Comparison of ENCODE assay signal across 8 cellular contexts in genomic region chr17:48351916-48352332, GRCh38.
A peak's percentile ranks its signal among the peaks of the same experiment; 100 is the strongest.
DNase-seq lines count a peak whose midpoint lies in the region; ATAC-seq and TF ChIP-seq lines count a peak whose summit lies in the region.

No MANE protein-coding gene starts in this region.

- peak overlapping the region; percentile 29; the same call in 1 of the 2 replicates for H3K27ac ChIP-seq in Panc1 (ENCODE audit: low read length)

- no peak for ATAC-seq in Panc1
- no peak for ATAC-seq in HG02884 (IDR thresholded peaks at IDR 0.05; ENCODE audit: unreplicated experiment)

- intact Hi-C loops in Panc1 (cut with micrococcal nuclease; ENCODE audit: unreplicated experiment), result no loop called here

- POLR2A ChIA-PET in Panc1 (lab: Charles Lee), result interaction anchor here (0.6 kb wide), 3 partner anchors 11 to 265 kb away, joined by 3 to 7 read pairs (median 3); no protein-coding TSS in a partner anchor

- in situ Hi-C loops in GM13976 (cut with MboI; ENCODE audit: low sequenced_read_pairs, unreplicated experiment), result no loop called here
- in situ Hi-C loops in Panc1 (cut with HindIII; ENCODE audit: low pct_unique_long_range_greater_than_20kb, low sequenced_read_pairs), result no loop called here

- peak; percentile 47 for TF ChIP-seq CTCF in AG09309 (IDR thresholded peaks at IDR 0.05; ENCODE audit: control insufficient read depth, insufficient read depth, low read depth, low read length, missing control alignments)
- TF ChIP-seq CTCF in GM13976 (IDR thresholded peaks at IDR 0.05; ENCODE audit: borderline replicate concordance, control extremely low read depth, extremely low read depth, insufficient read depth, missing control alignments), result peak; percentile 52
- TF ChIP-seq CTCF in Panc1 (IDR thresholded peaks at IDR 0.05), result peak; percentile 81; the same call in 1 of the 2 replicates
- peak; percentile 62 for TF ChIP-seq CTCF in epithelial cell of esophagus (IDR thresholded peaks at IDR 0.05; ENCODE audit: insufficient read depth, low read depth, low read length, missing control alignments)

- H3K4me3 ChIP-seq in AG09309 (ENCODE audit: control insufficient read depth, low read depth, low read length) (no peak overlapping the region), Panc1 (ENCODE audit: low read depth in 2 of 2, low read length in 2 of 2) (no peak overlapping the region), epithelial cell of esophagus (ENCODE audit: low read length) (no peak overlapping the region)

- H3K9me3 ChIP-seq in Panc1 (ENCODE audit: control insufficient read depth, insufficient read depth, low read depth, low read length), result no peaks in the 10 kb centered on the region

- BruUV-seq in Panc1 (replicated peaks; lab: Mats Ljungman, UMichigan), result no TSS peak

- no peaks in the 10 kb centered on the region for H3K27me3 ChIP-seq in Panc1 (ENCODE audit: control insufficient read depth, insufficient read depth, low read length)

- CTCF ChIA-PET in Panc1 (lab: Charles Lee), result interaction anchor here (0.6 to 1.6 kb wide), 17 partner anchors 9 to 395 kb away, joined by 3 to 16 read pairs (median 6); no protein-coding TSS in a partner anchor

- DNase-seq in AG09309 (ENCODE audit: low read depth) (no peak), GM13976 (ENCODE audit: low spot score) (peak; percentile 32), Panc1 (ENCODE audit: low read depth, low spot score) (no peak), epithelial cell of esophagus (ENCODE audit: low read depth) (peak; percentile 17), pons (ENCODE audit: low spot score) (peak; percentile 10), T1000 (lab: John Stamatoyannopoulos, UW) (no peak), amygdala (lab: John Stamatoyannopoulos, UW) (no peak)

- H3K4me1 ChIP-seq in Panc1 (ENCODE audit: control insufficient read depth, insufficient read depth, low read length), result peaks cover 6% of the 10 kb centered on the region; the same call in 1 of the 2 replicates

- H3K36me3 ChIP-seq in Panc1 (ENCODE audit: control insufficient read depth, insufficient read depth, low read length), result no peaks in the 10 kb centered on the region

Comparison
In these comparisons a context has a peak if more than half of its experiments do, and no peak if none do; other contexts are left out.
1. DNase-seq: peak in GM13976 (single experiment), epithelial cell of esophagus (single experiment) and pons (single experiment); none in AG09309 (single experiment), Panc1 (single experiment), T1000 (single experiment) and amygdala (0 of 56).
2. Peak in every context shown above with its lines, with median percentiles within 50 percentile points of each other: CTCF ChIP-seq.